In the genomic region with DNA sequence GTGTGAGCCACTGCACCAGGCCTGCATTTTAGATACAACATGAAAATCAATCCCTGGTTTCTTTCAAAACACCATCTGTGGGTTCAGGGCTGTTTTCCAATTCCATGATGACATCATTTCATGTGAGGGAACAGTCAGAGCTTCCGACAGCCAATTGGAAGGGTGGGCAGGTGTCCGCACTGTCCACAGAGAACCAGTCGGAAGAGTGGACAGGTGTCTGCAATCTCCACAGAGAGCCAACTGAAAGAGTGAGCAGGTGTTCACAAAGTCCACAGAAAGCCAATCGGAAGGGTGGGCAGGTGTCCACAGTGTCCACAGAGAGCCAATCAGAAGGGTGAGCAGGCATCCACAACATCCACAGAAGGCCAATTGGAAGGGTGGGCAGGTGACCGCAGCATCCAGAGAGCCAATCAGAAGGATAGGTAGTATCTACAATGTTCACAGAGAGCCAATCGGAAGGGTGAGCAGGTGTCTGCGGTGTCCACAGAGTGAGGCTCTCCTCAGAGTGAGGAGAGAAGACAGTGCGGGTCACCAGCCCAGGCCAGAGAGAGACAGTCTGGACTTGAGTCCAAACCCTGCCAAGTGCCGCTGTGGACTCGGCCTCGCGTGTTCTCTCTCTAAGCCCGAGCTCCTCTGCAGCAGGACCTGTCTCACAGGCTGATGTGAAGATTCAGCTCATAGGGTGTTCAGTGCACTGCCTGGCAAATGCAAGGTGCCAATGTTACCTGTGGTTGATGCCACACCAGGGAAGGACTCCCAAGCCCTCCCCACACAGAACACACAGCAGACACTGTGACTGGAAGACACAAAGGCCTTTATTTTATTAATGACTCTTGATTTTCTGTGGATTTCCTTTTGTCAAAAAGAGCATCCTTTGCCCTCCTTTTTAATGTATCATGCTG, we compare ENCODE assay signal across 19 cellular contexts. TPM values are rescaled to one million over a fixed set of nuclear protein-coding genes. Genes with fewer than 3 reads are reported as not detected.
A peak's percentile ranks its signal among the peaks of the same experiment; 100 is the strongest.
DNase-seq lines count a peak whose midpoint lies in the region; ATAC-seq, FAIRE-seq and TF ChIP-seq lines count a peak whose summit lies in the region.
"Had no signal": no experiment of that assay in that cellular context is flagged by ENCODE, and none has a peak within 500 bp of the region (broad histone marks: within the 10 kb centered on the region; RNA-seq: fewer than 3 reads in every experiment).

No MANE protein-coding gene starts in this region.

- no peak for FAIRE-seq in GM19239 (lab: Jason Lieb, UNC)
- FAIRE-seq: G401.6, H54 had no signal

- no peak overlapping the region for H3K9ac ChIP-seq in HCT116 (ENCODE audit: low read length)

- POLR2A ChIA-PET in HCT116 (lab: Charles Lee): no interaction called here

- H3K4me2 ChIP-seq in HCT116 (ENCODE audit: low read length): no peak overlapping the region

- TF ChIP-seq CTCF in HCT116 (IDR thresholded peaks at IDR 0.05 in 2 of 3, conservative IDR thresholded peaks at IDR 0.05 in 1 of 3; ENCODE audit: borderline replicate concordance in 1 of 3, insufficient read depth in 1 of 3, low read depth in 2 of 3, low read length in 2 of 3) (no peak), gastrocnemius medialis (IDR thresholded peaks at IDR 0.05 in 4 of 5, conservative IDR thresholded peaks at IDR 0.05 in 1 of 5) (no peak)

- H3K27me3 ChIP-seq in HCT116 (ENCODE audit: insufficient read depth, low read length) (no peaks in the 10 kb centered on the region), gastrocnemius medialis (no peaks in the 10 kb centered on the region)
- H3K27me3 ChIP-seq: neutrophil had no signal

- CTCF ChIA-PET in HCT116 (lab: Charles Lee): no interaction called here

- no peaks in the 10 kb centered on the region for H3K9me2 ChIP-seq in HCT116 (ENCODE audit: insufficient read depth)

- intact Hi-C loops in HCT116 (cut with micrococcal nuclease) (no loop called here), gastrocnemius medialis (cut with DNase I; ENCODE audit: low total_unique reads) (no loop called here)

- in situ Hi-C loops in gastrocnemius medialis (cut with MboI; ENCODE audit: low sequenced_read_pairs in 4 of 4): no loop called here

- ATAC-seq in HCT116 (peak; percentile 38; the same call in 1 of the 2 replicates), gastrocnemius medialis (no peak)
- ATAC-seq: stimulated activated memory B cell treated with anti-CD40 and anti-IgM and Interleukin-4, amounts not matched to agents 10 μg/mL and 1 μg/mL and 100 μg/mL, for 72 hours had no signal

- TF ChIP-seq RAD21 in HCT116 (IDR thresholded peaks at IDR 0.05; ENCODE audit: low read depth): no peak

- H3K79me2 ChIP-seq in HCT116 (ENCODE audit: insufficient read depth, low read length): no peaks in the 10 kb centered on the region

- H3K9me3 ChIP-seq in HCT116 (ENCODE audit: control insufficient read depth in 1 of 2, insufficient read depth in 1 of 2, low read depth in 1 of 2, low read length in 2 of 2) (no peaks in the 10 kb centered on the region), gastrocnemius medialis (no peaks in the 10 kb centered on the region)
- H3K9me3 ChIP-seq: Caco-2, esophagus muscularis mucosa, neutrophil, tibial artery had no signal

- H3K36me3 ChIP-seq in HCT116 (ENCODE audit: control insufficient read depth in 1 of 2, insufficient read depth in 2 of 2, low read length in 2 of 2) (no peaks in the 10 kb centered on the region), gastrocnemius medialis (no peaks in the 10 kb centered on the region)
- H3K36me3 ChIP-seq: esophagus muscularis mucosa, neutrophil, tibial artery had no signal

- RAD21 ChIA-PET in HCT116 (lab: Charles Lee; ENCODE audit: low non-redundant PET in 1 of 2, low total read pairs in 2 of 2, uncharacterized antibody in 2 of 2, unreplicated experiment in 2 of 2): no interaction called here

- no peaks in the 10 kb centered on the region for H4K20me1 ChIP-seq in HCT116 (ENCODE audit: insufficient read depth)

- no peak overlapping the region for H2AFZ ChIP-seq in HCT116 (ENCODE audit: low read depth, low read length, poor library complexity, severe bottlenecking)

- H3K4me1 ChIP-seq in HCT116 (ENCODE audit: control insufficient read depth in 1 of 2, insufficient read depth in 2 of 2, low read length in 2 of 2) (no peaks in the 10 kb centered on the region), gastrocnemius medialis (peaks cover 14 to 22% of the 10 kb centered on the region in 2 donors)
- H3K4me1 ChIP-seq: Caco-2, esophagus muscularis mucosa, tibial artery had no signal

- DNase-seq in HCT116 (ENCODE audit: low read depth, low spot score): no peak
- peak; percentile 70 for DNase-seq in NCI-H2196 treated with DMSO at 0.1 percent for 48 hours (lab: John Stamatoyannopoulos, UW; ENCODE audit: unreplicated experiment)
- DNase-seq in cerebellar nuclear complex (lab: John Stamatoyannopoulos, UW): peak; percentile 17 to 65
- peak; percentile 60 for DNase-seq in pons (ENCODE audit: low spot score)
- no peak for DNase-seq in GM19239 (ENCODE audit: insufficient read length, low spot score)
- DNase-seq in gastrocnemius medialis: no peak
- no peak for DNase-seq in SK-N-DZ (ENCODE audit: low spot score)
- DNase-seq: activated CD4-positive, alpha-beta T cell treated with anti-CD3 and anti-CD28 coated beads, Interleukin-2, amount 10 ng/mL, durations not matched to agents 7 days and 5 days; activated effector memory CD4-positive, alpha-beta T cell treated with anti-CD3 and anti-CD28 coated beads, Interleukin-2, amount 50 U/mL, for 16 hours; Caco-2; effector CD8-positive, alpha-beta T cell; NCI-H1417 treated with DMSO at 0.1 percent for 48 hours; tibial artery had no signal

- BruUV-seq in HCT116 (replicated peaks; lab: Mats Ljungman, UMichigan): no TSS peak

- H3K27ac ChIP-seq in HCT116 (ENCODE audit: low read depth, low read length) (no peak overlapping the region), gastrocnemius medialis (no peak overlapping the region)
- H3K27ac ChIP-seq: esophagus muscularis mucosa, neutrophil, tibial artery had no signal

- H3K4me3 ChIP-seq in HCT116 (replicated peaks in 1 of 2; ENCODE audit: low read depth in 1 of 2, low read length in 2 of 2): no peak overlapping the region
- no peak overlapping the region for H3K4me3 ChIP-seq in gastrocnemius medialis
- H3K4me3 ChIP-seq: esophagus muscularis mucosa, tibial artery had no signal

- TF ChIP-seq POLR2A in HCT116 (IDR thresholded peaks at IDR 0.05; ENCODE audit: borderline replicate concordance, extremely low read depth, insufficient read depth, insufficient read length) (no peak), gastrocnemius medialis (IDR thresholded peaks at IDR 0.05) (no peak)

TF ChIP-seq in HCT116, 20 proteins besides CTCF, POLR2A, EP300 and RAD21:
- no peak for TF ChIP-seq EGR1 (IDR thresholded peaks at IDR 0.05; ENCODE audit: low read depth)

RNA-seq across cellular contexts. Expression of a gene that starts 57.3 kb away (rescaled TPM):
- 5.3 TPM for total RNA-seq in HCT116 (2021; ENCODE audit: unreplicated experiment)
- polyA plus RNA-seq in HCT116 (2012): 3.3 and 3.9 TPM in 2 replicates
- total RNA-seq in gastrocnemius medialis: 1 to 10 TPM; 1.8 to 3.7 (median 3.3) TPM
- 2.6 and 3.0 TPM in 2 replicates for polyA plus RNA-seq in SK-N-DZ (2014; cell fraction: cytosol; rRNA removed)
- 7.3 and 9.7 TPM in 2 replicates for polyA plus RNA-seq in SK-N-DZ (2014; cell fraction: nucleus; rRNA removed)
- total RNA-seq: T-helper 1 cell treated with Interleukin-12 subunit alpha and Interleukin-12 subunit beta and Interleukin-4 antibody, amounts not matched to agents 30 ng/mL and 1 ng/mL, for 36 hours had no signal

Comparison
In these comparisons a context has a peak if more than half of its experiments do, and no peak if none do; other contexts are left out.
1. DNase-seq: peak in NCI-H2196 treated with DMSO at 0.1 percent for 48 hours (single experiment), cerebellar nuclear complex (2 of 2) and pons (single experiment); none in HCT116 (single experiment), GM19239 (single experiment), gastrocnemius medialis (0 of 2) and SK-N-DZ (single experiment).